8 cellular contexts compared by ENCODE assay signal in the genomic region with DNA sequence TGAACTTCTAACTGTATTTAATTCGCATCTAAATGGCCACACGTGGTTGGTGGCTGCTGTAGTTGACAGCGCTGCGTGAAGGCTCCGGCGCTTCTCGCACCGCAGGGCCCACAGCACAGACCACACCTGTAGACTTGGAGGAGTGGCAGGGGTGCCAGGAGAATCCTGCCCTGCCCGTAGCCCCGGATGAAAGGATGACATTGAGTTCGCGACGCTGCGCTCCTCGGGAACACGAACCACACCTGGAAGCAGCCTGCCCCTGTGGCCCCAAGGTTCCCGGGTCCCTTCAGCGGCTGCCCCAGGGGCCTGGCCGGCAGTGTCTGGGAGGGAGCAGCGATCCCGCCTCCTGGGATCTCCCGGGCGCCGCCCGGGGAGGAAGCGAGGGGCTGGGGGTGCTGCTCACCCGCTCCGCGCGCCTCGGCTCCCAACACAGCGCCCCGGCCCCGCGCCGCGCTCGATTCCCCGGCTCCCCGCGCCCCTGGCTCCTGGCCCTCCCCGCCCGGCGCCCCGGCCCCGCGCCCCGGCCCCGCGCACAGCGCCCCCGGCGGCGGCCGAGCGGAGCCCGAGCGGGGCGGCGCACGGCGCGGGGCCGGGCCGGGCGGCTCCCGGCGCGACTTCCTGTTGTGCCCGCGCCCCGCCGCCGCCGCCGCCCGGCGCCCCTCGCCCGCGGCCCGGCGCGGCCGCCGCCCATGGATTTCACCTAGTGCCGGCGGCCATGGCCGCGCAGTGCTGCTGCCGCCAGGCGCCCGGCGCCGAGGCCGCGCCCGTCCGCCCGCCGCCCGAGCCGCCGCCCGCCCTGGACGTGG. TPM values are rescaled to one million over a fixed set of nuclear protein-coding genes. Genes with fewer than 3 reads are reported as not detected.
DNase-seq lines count a peak whose midpoint lies in the region; ATAC-seq and TF ChIP-seq lines count a peak whose summit lies in the region.

A gene with protein sequence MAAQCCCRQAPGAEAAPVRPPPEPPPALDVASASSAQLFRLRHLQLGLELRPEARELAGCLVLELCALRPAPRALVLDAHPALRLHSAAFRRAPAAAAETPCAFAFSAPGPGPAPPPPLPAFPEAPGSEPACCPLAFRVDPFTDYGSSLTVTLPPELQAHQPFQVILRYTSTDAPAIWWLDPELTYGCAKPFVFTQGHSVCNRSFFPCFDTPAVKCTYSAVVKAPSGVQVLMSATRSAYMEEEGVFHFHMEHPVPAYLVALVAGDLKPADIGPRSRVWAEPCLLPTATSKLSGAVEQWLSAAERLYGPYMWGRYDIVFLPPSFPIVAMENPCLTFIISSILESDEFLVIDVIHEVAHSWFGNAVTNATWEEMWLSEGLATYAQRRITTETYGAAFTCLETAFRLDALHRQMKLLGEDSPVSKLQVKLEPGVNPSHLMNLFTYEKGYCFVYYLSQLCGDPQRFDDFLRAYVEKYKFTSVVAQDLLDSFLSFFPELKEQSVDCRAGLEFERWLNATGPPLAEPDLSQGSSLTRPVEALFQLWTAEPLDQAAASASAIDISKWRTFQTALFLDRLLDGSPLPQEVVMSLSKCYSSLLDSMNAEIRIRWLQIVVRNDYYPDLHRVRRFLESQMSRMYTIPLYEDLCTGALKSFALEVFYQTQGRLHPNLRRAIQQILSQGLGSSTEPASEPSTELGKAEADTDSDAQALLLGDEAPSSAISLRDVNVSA (plus strand): TSS at position 613 of the 806 bp plus-strand sequence. CDS start 103 bp downstream, at position 716.

- no peak for TF ChIP-seq POLR2A in testis (IDR thresholded peaks at IDR 0.05)

- peaks cover 2% of the 10 kb centered on the region; the same call in 1 of the 2 replicates for H3K27me3 Mint-ChIP-seq in HFFc6 (ENCODE audit: insufficient read depth)

- H3K36me3 ChIP-seq in mucosa of descending colon (ENCODE audit: low read depth) (peaks cover 3% of the 10 kb centered on the region), testis (ENCODE audit: low read depth, missing control alignments) (no peaks in the 10 kb centered on the region)

- peak within 1 kb of the TSS; percentile 89 for H3K4me3 Mint-ChIP-seq in HFFc6

- peak within 1 kb of the TSS; percentile 67 for H3K27ac Mint-ChIP-seq in HFFc6

- H3K9me3 ChIP-seq in mucosa of descending colon (no peaks in the 10 kb centered on the region), testis (no peaks in the 10 kb centered on the region)

- peak; percentile 82 for DNase-seq in GM10266 (ENCODE audit: extremely low spot score)
- DNase-seq in HFFc6, result peak; percentile 28
- DNase-seq in NCI-H226, result peak; percentile 25
- peak; percentile 56 for DNase-seq in activated CD8-positive, alpha-beta memory T cell treated with anti-CD3 and anti-CD28 coated beads, Interleukin-2, amount 50 U/mL, for 4 hours
- no peak for DNase-seq in epithelial cell of proximal tubule (ENCODE audit: low read depth)
- DNase-seq in mucosa of descending colon, result peak; percentile 65 to 80 (median 77)
- peak; percentile 35 for DNase-seq in testis

- H3K4me1 Mint-ChIP-seq in HFFc6 (ENCODE audit: low read depth), result peaks cover 44% of the 10 kb centered on the region

- 0% methylated on average over 16 to 81 of the region's 106 CpGs for WGBS in testis, 2 donors

- peaks cover 5% of the 10 kb centered on the region for H3K36me3 Mint-ChIP-seq in HFFc6 (ENCODE audit: low read depth)

- H3K4me1 ChIP-seq in mucosa of descending colon (ENCODE audit: low read depth) (peaks cover 61% of the 10 kb centered on the region), testis (peaks cover 39% of the 10 kb centered on the region)

- H3K27me3 ChIP-seq in testis, result no peaks in the 10 kb centered on the region

- peak within 1 kb of the TSS; percentile 59 to 85 for H3K27ac ChIP-seq in testis

- no peaks in the 10 kb centered on the region for H3K9me3 Mint-ChIP-seq in HFFc6

- TF ChIP-seq CTCF in GM10266 (IDR thresholded peaks at IDR 0.05; ENCODE audit: control insufficient read depth, insufficient read depth, low read depth, missing control alignments) (peak; percentile 28), HFFc6 (IDR thresholded peaks at IDR 0.05) (peak; percentile 20; the same call in 1 of the 2 replicates), epithelial cell of proximal tubule (conservative IDR thresholded peaks at IDR 0.05; ENCODE audit: low read depth, low read length) (no peak), mucosa of descending colon (IDR thresholded peaks at IDR 0.05) (no peak), testis (IDR thresholded peaks at IDR 0.05) (no peak)

- intact Hi-C loops in mucosa of descending colon (cut with DNase I, micrococcal nuclease), result no loop called here
- intact Hi-C loops in testis (cut with DNase I; ENCODE audit: low total_unique reads), result no loop called here

- ATAC-seq in mucosa of descending colon (peak; percentile 37), HG03108 (IDR thresholded peaks at IDR 0.05; ENCODE audit: unreplicated experiment) (no peak)

- H3K4me3 ChIP-seq in epithelial cell of proximal tubule (ENCODE audit: low read depth, low read length) (peak within 1 kb of the TSS; percentile 70), mucosa of descending colon (peak within 1 kb of the TSS; percentile 43), testis (peak within 1 kb of the TSS; percentile 63 to 70)

RNA-seq across cellular contexts. Expression of the gene that starts here (rescaled TPM):
- total RNA-seq in HFFc6 (2021; fragmentation: NEBNext Ultra II Directional; extraction: Animal tissue kit (Norgen Biotek cat#: 25700)), result 10 to 100 TPM; 36.9 to 48.5 (median 43.3) TPM
- total RNA-seq in epithelial cell of proximal tubule (31.2 and 53.4 TPM in 2 replicates), mucosa of descending colon (100 to 1,000 TPM in 1 of 3 donors, 10 to 100 TPM in 2; 76.4 to 119 (median 76.9) TPM), testis (10 to 100 TPM; 39.1 to 48.5 TPM)
- 28.9 TPM for polyA plus RNA-seq in testis (ENCODE audit: insufficient read depth, low read depth, low replicate concordance)

Comparison
In these comparisons a context has a peak if more than half of its experiments do, and no peak if none do; other contexts are left out.
1. CTCF ChIP-seq: peak in GM10266 (single experiment) and HFFc6 (single experiment); none in epithelial cell of proximal tubule (single experiment), mucosa of descending colon (single experiment) and testis (0 of 3).
2. Peak in every context shown above with its lines, with median percentiles within 50 percentile points of each other: H3K4me3 ChIP-seq.